ENCODE assay signal across 32 cellular contexts in genomic region chr1:182564605-182565004, GRCh38.
"Had no signal": no experiment of that assay in that cellular context is flagged by ENCODE, and none has a peak within 500 bp of the region (broad histone marks: within the 10 kb centered on the region; RNA-seq: fewer than 3 reads in every experiment).

No MANE protein-coding gene starts in this region.

- DNase-seq: activated CD4-positive, alpha-beta memory T cell treated with anti-CD3 and anti-CD28 coated beads, Interleukin-2, amount 10 ng/mL, durations not matched to agents 7 days and 5 days; activated CD4-positive, alpha-beta T cell treated with anti-CD3 and anti-CD28 coated beads for 1 hour; activated CD4-positive, alpha-beta T cell treated with anti-CD3 and anti-CD28 coated beads for 36 hours; activated CD4-positive, alpha-beta T cell treated with anti-CD3 and anti-CD28 coated beads for 48 hours; activated CD4-positive, alpha-beta T cell treated with anti-CD3 and anti-CD28 coated beads, Interleukin-2, amount 10 ng/mL, durations not matched to agents 7 days and 5 days; activated CD4-positive, alpha-beta T cell treated with anti-CD3 and anti-CD28 coated beads, Interleukin-2, amount 50 U/mL, for 48 hours; activated CD4-positive, CD25-positive, alpha-beta regulatory T cell; activated CD8-positive, alpha-beta memory T cell treated with anti-CD3 and anti-CD28 coated beads for 24 hours; activated CD8-positive, alpha-beta memory T cell treated with anti-CD3 and anti-CD28 coated beads, Interleukin-2, amount 10 ng/mL, durations not matched to agents 7 days and 5 days; activated CD8-positive, alpha-beta memory T cell treated with anti-CD3 and anti-CD28 coated beads, Interleukin-2, amount 50 U/mL, for 48 hours; activated CD8-positive, alpha-beta T cell treated with anti-CD3 and anti-CD28 coated beads, Interleukin-2, amount 10 ng/mL, durations not matched to agents 7 days and 5 days; activated effector memory CD4-positive, alpha-beta T cell treated with Interleukin-2 at 50 U/mL for 16 hours; activated gamma-delta T cell; activated naive CD4-positive, alpha-beta T cell treated with anti-CD3 and anti-CD28 coated beads, Interleukin-2, amount 10 ng/mL, durations not matched to agents 7 days and 5 days; activated naive CD4-positive, alpha-beta T cell treated with Interleukin-2 at 50 U/mL for 16 hours; activated naive CD8-positive, alpha-beta T cell treated with anti-CD3 and anti-CD28 coated beads, Interleukin-2, amount 10 ng/mL, durations not matched to agents 7 days and 5 days; activated naive CD8-positive, alpha-beta T cell treated with anti-CD3 and anti-CD28 coated beads, Interleukin-2, amount 50 U/mL, for 24 hours; activated T-cell treated with anti-CD3 and anti-CD28 coated beads, Interleukin-2, amount 50 U/mL, for 24 hours; activated T-cell treated with anti-CD3 and anti-CD28 coated beads, Interleukin-2, amount 50 U/mL, for 48 hours; amygdala; anterior cingulate cortex; caudate nucleus; cerebellar nuclear complex; T-helper 2 cell; T-helper 9 cell; WERI-Rb-1 had no signal

- H3K27me3 ChIP-seq: ascending aorta, cardiac muscle cell had no signal

- FAIRE-seq: bronchial epithelial cell, TTC549 had no signal

- ATAC-seq: activated CD4-positive, alpha-beta T cell treated with anti-CD3 and anti-CD28 coated beads for 36 hours; activated CD4-positive, CD25-positive, alpha-beta regulatory T cell treated with anti-CD3 and anti-CD28 coated beads, Interleukin-2, amount 50 U/mL, for 24 hours; activated CD8-positive, alpha-beta memory T cell treated with anti-CD3 and anti-CD28 coated beads, Interleukin-2, amount 10 ng/mL, durations not matched to agents 7 days and 5 days; activated CD8-positive, alpha-beta T cell treated with anti-CD3 and anti-CD28 coated beads, Interleukin-2, amount 10 ng/mL, durations not matched to agents 7 days and 5 days; activated naive CD8-positive, alpha-beta T cell treated with anti-CD3 and anti-CD28 coated beads, Interleukin-2, amount 50 U/mL, for 24 hours; WTC11 had no signal

- H3K4me3 ChIP-seq: ascending aorta, cardiac muscle cell had no signal

- H3K4me1 ChIP-seq: ascending aorta had no signal

- H3K9me3 ChIP-seq: ascending aorta had no signal

- H3K27ac ChIP-seq: ascending aorta, cardiac muscle cell, WERI-Rb-1 had no signal

- H3K36me3 ChIP-seq: ascending aorta, cardiac muscle cell, WERI-Rb-1 had no signal
